Comparison of ENCODE assay signal across 8 cellular contexts in genomic region chr6:73523434-73524123, GRCh38. TPM values are rescaled to one million over a fixed set of nuclear protein-coding genes. Genes with fewer than 3 reads are reported as not detected.
A peak's percentile ranks its signal among the peaks of the same experiment; 100 is the strongest.
DNase-seq lines count a peak whose midpoint lies in the region; ATAC-seq and TF ChIP-seq lines count a peak whose summit lies in the region.

No MANE protein-coding gene starts in this region.

- H3K27ac ChIP-seq in PC-3 (ENCODE audit: low read length) = peak overlapping the region; percentile 99

- no peaks in the 10 kb centered on the region for H3K9me2 ChIP-seq in PC-3 (replicated peaks; ENCODE audit: low read length)

- peak; percentile 43 for ATAC-seq in GM18873 (IDR thresholded peaks at IDR 0.05; ENCODE audit: low FRiP score, unreplicated experiment)
- ATAC-seq in HG03103 (IDR thresholded peaks at IDR 0.05; ENCODE audit: low read depth, unreplicated experiment) = peak; percentile 45
- peak; percentile 38 for ATAC-seq in PC-3

- H3K4me1 ChIP-seq in PC-3 (ENCODE audit: insufficient read depth, low read length) = peaks cover 23% of the 10 kb centered on the region

- in situ Hi-C loops in ACHN (cut with HindIII; ENCODE audit: low pct_ligation_motif_present, low pct_unique_long_range_greater_than_20kb, low sequenced_read_pairs) = no loop called here

- peak overlapping the region; percentile 98 for H3K4me2 ChIP-seq in PC-3 (ENCODE audit: low read length)

- intact Hi-C loops in PC-3 (cut with micrococcal nuclease) (no loop called here), posterior vena cava (cut with DNase I) (loop anchor here in 1 of 2 donors (5.0 kb wide), 1 partner anchor 54 kb away; no protein-coding TSS in a partner anchor)

- peaks cover 53% of the 10 kb centered on the region for H3K79me2 ChIP-seq in PC-3 (ENCODE audit: low read length)

- no peaks in the 10 kb centered on the region for H3K9me3 ChIP-seq in PC-3 (ENCODE audit: low read length)

- CTCF ChIA-PET in PC-3 (lab: Charles Lee) = interaction anchor here (0.6 to 1.0 kb wide), 2 partner anchors 56 to 140 kb away, joined by 4 read pairs; no protein-coding TSS in a partner anchor

- H3K9ac ChIP-seq in PC-3 (ENCODE audit: low read length) = peak overlapping the region; percentile 95

- BruUV-seq in PC-3 (replicated peaks; lab: Mats Ljungman, UMichigan) = no TSS peak

- peaks cover 19% of the 10 kb centered on the region for H4K20me1 ChIP-seq in PC-3 (ENCODE audit: low read length)

- H2AFZ ChIP-seq in PC-3 (ENCODE audit: low read length) = peak overlapping the region; percentile 91

- DNase-seq in ACHN (peak; percentile 63), PC-3 (peak; percentile 73), glomerular visceral epithelial cell (ENCODE audit: extremely low spot score) (peak; percentile 77), posterior vena cava (ENCODE audit: low spot score) (peak; percentile 85), ureter (ENCODE audit: low spot score) (peak; percentile 79)
- DNase-seq in activated effector memory CD4-positive, alpha-beta T cell treated with Interleukin-2 at 50 U/mL for 16 hours = peak; percentile 72

- H3K4me3 ChIP-seq in PC-3 (ENCODE audit: low read length) = peak overlapping the region; percentile 83

- peaks cover 16% of the 10 kb centered on the region for H3F3A ChIP-seq in PC-3 (ENCODE audit: low read length, unreplicated experiment)

- POLR2A ChIA-PET in PC-3 (lab: Charles Lee; ENCODE audit: unreplicated experiment) = interaction anchor here (0.5 to 1.3 kb wide), 3 partner anchors 57 to 92 kb away, joined by 3 to 11 read pairs (median 8); no protein-coding TSS in a partner anchor

- no peaks in the 10 kb centered on the region for H3K27me3 ChIP-seq in PC-3 (ENCODE audit: low read length)

- H3K36me3 ChIP-seq in PC-3 (ENCODE audit: low read depth, low read length) = peaks cover 21% of the 10 kb centered on the region

- TF ChIP-seq CTCF in PC-3 (conservative IDR thresholded peaks at IDR 0.05; ENCODE audit: low read depth, low read length) = no peak

RNA-seq across cellular contexts. Expression of gene EEF1A1, which starts 2.7 kb away (rescaled TPM):
- total RNA-seq in PC-3 (2014; rRNA removed) (5,206 and 6,057 TPM in 2 replicates), posterior vena cava (1,000 to 10,000 TPM; 7,949 to 8,333 TPM), ureter (10,940 TPM)

Comparison
In these comparisons a context has a peak if more than half of its experiments do, and no peak if none do; other contexts are left out.
1. Peak in every context shown above with its lines: DNase-seq, ATAC-seq, H3K4me3 ChIP-seq and H3K27ac ChIP-seq.